In the genomic region with DNA sequence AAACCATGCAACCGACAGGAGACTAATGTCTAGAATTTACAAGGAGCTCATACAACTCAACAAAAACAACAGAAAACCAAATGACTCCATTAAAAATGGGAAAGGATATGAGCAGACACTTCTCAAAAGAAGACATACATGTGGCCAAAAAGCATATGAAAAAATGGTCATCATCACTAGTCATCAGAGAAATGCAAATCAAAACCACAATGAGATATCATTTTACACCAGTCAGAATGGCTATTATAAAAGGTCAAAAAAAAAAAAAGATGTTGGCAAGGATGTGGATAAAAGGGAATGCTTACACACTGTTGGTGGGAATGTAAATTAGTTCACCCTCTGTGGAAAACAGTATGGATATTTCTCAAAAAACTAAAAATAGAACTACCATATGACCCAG, we compare ENCODE assay signal across 20 cellular contexts. TPM values are rescaled to one million over a fixed set of nuclear protein-coding genes. Genes with fewer than 3 reads are reported as not detected.
DNase-seq lines count a peak whose midpoint lies in the region; ATAC-seq and TF ChIP-seq lines count a peak whose summit lies in the region.
"Had no signal": no experiment of that assay in that cellular context is flagged by ENCODE, and none has a peak within 500 bp of the region (broad histone marks: within the 10 kb centered on the region; RNA-seq: fewer than 3 reads in every experiment).

No MANE protein-coding gene starts in this region.

- H3K4me1 Mint-ChIP-seq in HFFc6 (ENCODE audit: low read depth), result peaks cover 24% of the 10 kb centered on the region
- H3K4me1 Mint-ChIP-seq: CD14-positive monocyte had no signal

- no peaks in the 10 kb centered on the region for H4K20me1 ChIP-seq in MM.1S (ENCODE audit: insufficient read depth, low read length)

- 67 to 68% methylated on average over 1 of the region's 1 CpG for WGBS in heart right ventricle, 2 donors

- no peak for ATAC-seq in HG03354 (IDR thresholded peaks at IDR 0.05; ENCODE audit: poor library complexity, severe bottlenecking, unreplicated experiment)
- no peak for ATAC-seq in heart right ventricle
- no peak for ATAC-seq in GM19023 (IDR thresholded peaks at IDR 0.05; ENCODE audit: unreplicated experiment)
- no peak for ATAC-seq in HG02840 (IDR thresholded peaks at IDR 0.05; ENCODE audit: low FRiP score, unreplicated experiment)
- ATAC-seq: A549; CD8-positive, alpha-beta T cell; GM12878 had no signal

- no peaks in the 10 kb centered on the region for H3K9me3 Mint-ChIP-seq in HFFc6
- H3K9me3 Mint-ChIP-seq: CD14-positive monocyte; CD8-positive, alpha-beta T cell had no signal

- H3K27me3 ChIP-seq in MM.1S (replicated peaks; ENCODE audit: insufficient read depth, low read length) (no peaks in the 10 kb centered on the region), heart right ventricle (peaks cover 0 to 85% (median 0%) of the 10 kb centered on the region in 7 donors)

- no peaks in the 10 kb centered on the region for H3F3A ChIP-seq in MM.1S (ENCODE audit: insufficient read depth, low read length)

- TF ChIP-seq CTCF in HFFc6 (IDR thresholded peaks at IDR 0.05) (no peak), MM.1S (IDR thresholded peaks at IDR 0.05; ENCODE audit: low read length) (no peak), heart right ventricle (IDR thresholded peaks at IDR 0.05) (no peak)

- H3K79me2 ChIP-seq in MM.1S (ENCODE audit: low read length), result no peaks in the 10 kb centered on the region

- intact Hi-C loops in heart right ventricle (cut with DNase I), result loop anchor here in 6 of 10 donors (2.0 to 5.0 kb wide), 3 partner anchors 394 to 399 kb away; no protein-coding TSS in a partner anchor

- H3K27ac ChIP-seq in MM.1S (ENCODE audit: low read length) (no peak overlapping the region), heart right ventricle (no peak overlapping the region)
- H3K27ac ChIP-seq: A549, GM23248, HL-60 had no signal

- H2AFZ ChIP-seq in MM.1S (ENCODE audit: low read length), result no peak overlapping the region
- H2AFZ ChIP-seq: GM23248 had no signal

- H3K4me3 Mint-ChIP-seq in HFFc6, result peak overlapping the region; percentile 54; the same call in 1 of the 2 replicates
- H3K4me3 Mint-ChIP-seq: CD14-positive monocyte; CD8-positive, alpha-beta T cell had no signal

- no peak overlapping the region for H3K9ac ChIP-seq in MM.1S (ENCODE audit: low read length)
- H3K9ac ChIP-seq: GM23248 had no signal

- H3K27me3 Mint-ChIP-seq in HFFc6 (ENCODE audit: insufficient read depth), result peaks cover 2% of the 10 kb centered on the region

- H3K4me1 ChIP-seq in MM.1S (ENCODE audit: low read length), result peaks cover 7% of the 10 kb centered on the region
- no peaks in the 10 kb centered on the region for H3K4me1 ChIP-seq in heart right ventricle
- H3K4me1 ChIP-seq: A549 had no signal

- peak overlapping the region; percentile 75 for H3K27ac Mint-ChIP-seq in HFFc6
- H3K27ac Mint-ChIP-seq: CD14-positive monocyte; CD8-positive, alpha-beta T cell had no signal

- H3K4me3 ChIP-seq in MM.1S (ENCODE audit: low read length) (no peak overlapping the region), heart right ventricle (no peak overlapping the region)
- H3K4me3 ChIP-seq: A549, GM12878, GM23248 had no signal

- no peaks in the 10 kb centered on the region for H3K36me3 Mint-ChIP-seq in HFFc6 (ENCODE audit: low read depth)
- H3K36me3 Mint-ChIP-seq: CD14-positive monocyte; CD8-positive, alpha-beta T cell had no signal

- peak overlapping the region; percentile 31; the same call in 1 of the 2 replicates for H3K4me2 ChIP-seq in MM.1S (ENCODE audit: low read depth, low read length)
- H3K4me2 ChIP-seq: A549 had no signal

- peak; percentile 36 for DNase-seq in HFFc6
- DNase-seq in MM.1S, result no peak
- peak; percentile 25 for DNase-seq in fibroblast of gingiva (ENCODE audit: low read depth)
- peak; percentile 4 for DNase-seq in stromal cell of bone marrow (ENCODE audit: low read depth)
- DNase-seq in heart right ventricle, result no peak
- DNase-seq: CD8-positive, alpha-beta T cell; COR-L47; DMS153; DND-41; IMR-90; KG1 had no signal

- H3K9me3 ChIP-seq in MM.1S (replicated peaks; ENCODE audit: insufficient read depth, low read length) (no peaks in the 10 kb centered on the region), heart right ventricle (no peaks in the 10 kb centered on the region)
- H3K9me3 ChIP-seq: A549 had no signal

- H3K9me2 ChIP-seq in MM.1S (replicated peaks; ENCODE audit: insufficient read depth, low read length), result no peaks in the 10 kb centered on the region

- H3K36me3 ChIP-seq in MM.1S (replicated peaks; ENCODE audit: insufficient read depth, low read length) (no peaks in the 10 kb centered on the region), heart right ventricle (no peaks in the 10 kb centered on the region)

RNA-seq across cellular contexts. Expression of gene CHRDL1, which starts 50.5 kb away (rescaled TPM):
- total RNA-seq in HFFc6 (2021; fragmentation: NEBNext Ultra II Directional; extraction: Animal tissue kit (Norgen Biotek cat#: 25700)), result 1 to 10 TPM in 4 of 6 experiments, under 1 TPM in 2; 0.47 to 3.0 (median 2.3) TPM
- total RNA-seq in heart right ventricle, result 1 to 10 TPM in 9 of 10 donors, under 1 TPM in 1; 0.71 to 9.0 (median 2.8) TPM
- polyA plus RNA-seq in heart right ventricle, result 1 to 10 TPM; 1.0 to 1.4 TPM
- total RNA-seq: CD8-positive, alpha-beta T cell; G401; GM23248 had no signal
- polyA plus RNA-seq: A549, CD14-positive monocyte had no signal

Comparison
In these comparisons a context has a peak if more than half of its experiments do, and no peak if none do; other contexts are left out.
1. DNase-seq: peak in HFFc6 (single experiment), fibroblast of gingiva (single experiment) and stromal cell of bone marrow (single experiment); none in MM.1S (single experiment) and heart right ventricle (0 of 2).